ENCODE assay signal across 1 cellular context in genomic region chr1:210663730-210664573, GRCh38.
TF ChIP-seq lines count a peak whose summit lies in the region.

No MANE protein-coding gene starts in this region.

TF ChIP-seq in SK-N-SH, 30 proteins besides CTCF, POLR2A, EP300 and RAD21 (continued from another document):
- no peak; the same call in 1 of the 2 replicates for TF ChIP-seq POLR2AphosphoS5 (IDR thresholded peaks at IDR 0.05; ENCODE audit: low read depth, low read length)
- peak; percentile 98 for TF ChIP-seq RCOR1 (IDR thresholded peaks at IDR 0.05; ENCODE audit: low read length)
- no peak for TF ChIP-seq FOXM1 (IDR thresholded peaks at IDR 0.05; ENCODE audit: low read depth)
- TF ChIP-seq USF2 (IDR thresholded peaks at IDR 0.05; ENCODE audit: borderline replicate concordance, low read depth, low read length) = no peak
- no peak; the same call in 1 of the 2 replicates for TF ChIP-seq SMC3 (IDR thresholded peaks at IDR 0.05; ENCODE audit: low read depth, low read length)
- no peak for TF ChIP-seq ZBTB33 (IDR thresholded peaks at IDR 0.05; ENCODE audit: borderline replicate concordance, low read depth)
- TF ChIP-seq REST (IDR thresholded peaks at IDR 0.05; ENCODE audit: low read depth, low read length) = no peak
- TF ChIP-seq GATA2 (CRISPR knock-in tag; IDR thresholded peaks at IDR 0.05) = peak; percentile 100
- TF ChIP-seq RFX5 (IDR thresholded peaks at IDR 0.05; ENCODE audit: low read length) = no peak; the same call in 1 of the 2 replicates
